25 cellular contexts compared by ENCODE assay signal in the genomic region with DNA sequence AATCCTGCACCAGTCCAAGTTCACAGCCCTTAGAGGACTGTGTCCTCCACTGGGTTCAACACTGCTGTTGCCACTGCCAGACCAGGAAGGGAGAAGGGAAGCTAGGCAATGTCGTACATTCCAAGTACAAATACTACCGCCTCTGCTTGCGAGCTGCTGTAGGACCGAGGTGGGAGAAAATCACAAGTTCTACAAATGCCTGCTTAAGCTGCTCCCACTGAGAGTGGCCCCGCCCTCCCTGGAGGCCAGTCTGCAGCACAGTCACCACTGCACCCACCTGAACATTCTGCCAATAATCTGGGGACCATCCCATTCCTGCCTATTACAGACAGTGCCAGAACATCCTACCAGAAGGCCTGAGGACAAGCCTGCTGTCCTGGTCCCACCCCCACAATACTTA.
"Had no signal": no experiment of that assay in that cellular context is flagged by ENCODE, and none has a peak within 500 bp of the region (broad histone marks: within the 10 kb centered on the region; RNA-seq: fewer than 3 reads in every experiment).

No MANE protein-coding gene starts in this region.

- H3K4me1 ChIP-seq: heart right ventricle, left ventricle myocardium inferior, parathyroid adenoma, prostate gland, spleen, testis, thyroid gland, transverse colon, upper lobe of left lung had no signal

- H3K27me3 ChIP-seq: hepatocyte, spleen, testis, thyroid gland, transverse colon, upper lobe of left lung had no signal

- H3K27ac ChIP-seq: heart right ventricle, hepatocyte, left ventricle myocardium inferior, parathyroid adenoma, prostate gland, skin epidermis, spleen, testis, thyroid gland, transverse colon, upper lobe of left lung had no signal

- DNase-seq: heart right ventricle; islet precursor cell; left ventricle myocardium inferior; mesendoderm; naive B cell; nucleus accumbens; retina; right cardiac atrium; spleen; stimulated activated CD4-positive, alpha-beta T cell treated with anti-CD3 and anti-CD28 coated beads, Interleukin-4, amount 100 ng/mL, for 24 hours; stimulated activated CD8-positive, alpha-beta memory T cell treated with anti-CD3 and anti-CD28 coated beads, Interleukin-4, amount 100 ng/mL, for 48 hours; stimulated activated naive CD4-positive, alpha-beta T cell treated with Interleukin-2 at 50 U/mL for 16 hours; substantia nigra; testis; thyroid gland; transverse colon had no signal

- H3K4me3 ChIP-seq: heart right ventricle, hepatocyte, left ventricle myocardium inferior, lung, prostate gland, skin epidermis, spleen, testis, thyroid gland, transverse colon, upper lobe of left lung had no signal

- H3K36me3 ChIP-seq: heart right ventricle, left ventricle myocardium inferior, prostate gland, spleen, thyroid gland, transverse colon, upper lobe of left lung had no signal

- ATAC-seq: heart right ventricle; right cardiac atrium; sciatic nerve; stimulated activated memory B cell treated with anti-CD40 and anti-IgM and Interleukin-4, amounts not matched to agents 10 μg/mL and 1 μg/mL and 100 μg/mL, for 72 hours; stimulated activated naive CD8-positive, alpha-beta T cell treated with anti-CD3 and anti-CD28 coated beads, Interleukin-15, amount 100 ng/mL, for 72 hours had no signal

- H3K9me3 ChIP-seq: prostate gland, testis, thyroid gland, transverse colon, upper lobe of left lung had no signal
